In genomic region chr18:48801728-48802542, GRCh38 we compare ENCODE assay signal across 10 cellular contexts.
DNase-seq lines count a peak whose midpoint lies in the region; ATAC-seq, FAIRE-seq and TF ChIP-seq lines count a peak whose summit lies in the region.
"Had no signal": no experiment of that assay in that cellular context is flagged by ENCODE, and none has a peak within 500 bp of the region (broad histone marks: within the 10 kb centered on the region; RNA-seq: fewer than 3 reads in every experiment).

No MANE protein-coding gene starts in this region.

- H3K36me3 ChIP-seq in gastrocnemius medialis = no peaks in the 10 kb centered on the region

- ATAC-seq in left cardiac atrium (no peak), gastrocnemius medialis (no peak), GM19397 (IDR thresholded peaks at IDR 0.05; ENCODE audit: unreplicated experiment) (no peak), HG03432 (IDR thresholded peaks at IDR 0.05; ENCODE audit: unreplicated experiment) (no peak)

- FAIRE-seq in GM12891 (lab: Jason Lieb, UNC) = peak; percentile 31
- FAIRE-seq: islet of Langerhans had no signal

- H3K9me3 ChIP-seq in gastrocnemius medialis = no peaks in the 10 kb centered on the region

- no peak overlapping the region for H3K4me3 ChIP-seq in gastrocnemius medialis
- H3K4me3 ChIP-seq: PC-9 had no signal

- H3K27me3 ChIP-seq in gastrocnemius medialis = no peaks in the 10 kb centered on the region

- intact Hi-C loops in left cardiac atrium (cut with DNase I) = no loop called here
- intact Hi-C loops in gastrocnemius medialis (cut with DNase I; ENCODE audit: low total_unique reads) = no loop called here

- TF ChIP-seq POLR2A in GM12891 (IDR thresholded peaks at IDR 0.05; ENCODE audit: low read depth, low read length) (no peak), gastrocnemius medialis (IDR thresholded peaks at IDR 0.05) (no peak)

- H3K4me1 ChIP-seq in gastrocnemius medialis = peaks cover 48 to 54% of the 10 kb centered on the region in 2 donors

- H3K27ac ChIP-seq in gastrocnemius medialis = peak overlapping the region; percentile 51 to 81 (median 72)
- H3K27ac ChIP-seq: PC-9 had no signal

- in situ Hi-C loops in gastrocnemius medialis (cut with MboI; ENCODE audit: low sequenced_read_pairs in 4 of 4) = no loop called here

- DNase-seq in GM12891 (ENCODE audit: insufficient read length, low spot score) (no peak), left cardiac atrium (peak; percentile 19), gastrocnemius medialis (peak in 1 of 2 donors; percentile 13), OCI-M1 (lab: John Stamatoyannopoulos, UW) (no peak), superior temporal gyrus (ENCODE audit: extremely low spot score) (no peak)
- DNase-seq in activated CD8-positive, alpha-beta memory T cell treated with anti-CD3 and anti-CD28 coated beads for 24 hours = peak; percentile 61
- DNase-seq: PC-9 had no signal

- TF ChIP-seq CTCF in gastrocnemius medialis (IDR thresholded peaks at IDR 0.05 in 4 of 5, conservative IDR thresholded peaks at IDR 0.05 in 1 of 5) = no peak

TF ChIP-seq in GM12891, 5 proteins besides CTCF, POLR2A, EP300 and RAD21:
- TF ChIP-seq PAX5 (IDR thresholded peaks at IDR 0.05; ENCODE audit: insufficient read depth, low read length, severe bottlenecking) (no peak), POLR2AphosphoS5 (IDR thresholded peaks at IDR 0.05; ENCODE audit: low read depth, low read length) (no peak)

Comparison
In these comparisons a context has a peak if more than half of its experiments do, and no peak if none do; other contexts are left out.
1. DNase-seq: peak in activated CD8-positive, alpha-beta memory T cell treated with anti-CD3 and anti-CD28 coated beads for 24 hours (single experiment) and left cardiac atrium (single experiment); none in GM12891 (single experiment), OCI-M1 (single experiment) and superior temporal gyrus (single experiment).